13 cellular contexts compared by ENCODE assay signal in genomic region chr7:117837841-117838240, GRCh38. TPM values are rescaled to one million over a fixed set of nuclear protein-coding genes. Genes with fewer than 3 reads are reported as not detected.
DNase-seq lines count a peak whose midpoint lies in the region; ATAC-seq and TF ChIP-seq lines count a peak whose summit lies in the region.
"Had no signal": no experiment of that assay in that cellular context is flagged by ENCODE, and none has a peak within 500 bp of the region (broad histone marks: within the 10 kb centered on the region; RNA-seq: fewer than 3 reads in every experiment).

No MANE protein-coding gene starts in this region.

- H3K9me3 Mint-ChIP-seq in type B pancreatic cell: peaks cover 7% of the 10 kb centered on the region
- H3K9me3 Mint-ChIP-seq: activated naive CD8-positive, alpha-beta T cell treated with anti-CD3 and anti-CD28 coated beads for 36 hours had no signal

- H3K36me3 ChIP-seq in H7 (replicated peaks; ENCODE audit: control insufficient read depth, insufficient read depth, low read length): no peaks in the 10 kb centered on the region; the same call in 1 of the 2 replicates

- ATAC-seq in HG02763 (IDR thresholded peaks at IDR 0.05; ENCODE audit: unreplicated experiment): peak; percentile 92
- peak; percentile 93 for ATAC-seq in HG03520 (IDR thresholded peaks at IDR 0.05; ENCODE audit: unreplicated experiment)
- ATAC-seq: Panc1 had no signal

- no peaks in the 10 kb centered on the region for H3K27me3 Mint-ChIP-seq in type B pancreatic cell
- H3K27me3 Mint-ChIP-seq: activated naive CD8-positive, alpha-beta T cell treated with anti-CD3 and anti-CD28 coated beads for 36 hours had no signal

- DNase-seq in NCI-H345 (lab: John Stamatoyannopoulos, UW): peak; percentile 2
- DNase-seq in NCI-H345 treated with DMSO at 0.1 percent for 48 hours (lab: John Stamatoyannopoulos, UW; ENCODE audit: unreplicated experiment): no peak
- DNase-seq in type B pancreatic cell (ENCODE audit: extremely low spot score, unreplicated experiment): no peak
- DNase-seq in activated T-cell treated with anti-CD3 and anti-CD28 coated beads for 4 hours: no peak
- DNase-seq in globus pallidus (ENCODE audit: low spot score): no peak
- no peak for DNase-seq in H7
- DNase-seq: activated naive CD8-positive, alpha-beta T cell treated with anti-CD3 and anti-CD28 coated beads for 36 hours; DND-41; effector CD4-positive, alpha-beta T cell; hippocampal formation had no signal

- H3K4me3 Mint-ChIP-seq in type B pancreatic cell: peak overlapping the region; percentile 26
- H3K4me3 Mint-ChIP-seq: activated naive CD8-positive, alpha-beta T cell treated with anti-CD3 and anti-CD28 coated beads for 36 hours had no signal

- H3K27ac Mint-ChIP-seq in type B pancreatic cell: no peak overlapping the region
- H3K27ac Mint-ChIP-seq: activated naive CD8-positive, alpha-beta T cell treated with anti-CD3 and anti-CD28 coated beads for 36 hours had no signal

- no peaks in the 10 kb centered on the region for H3K27me3 ChIP-seq in H7 (ENCODE audit: control insufficient read depth, insufficient read depth, low read length)

- peaks cover 42% of the 10 kb centered on the region for H3K36me3 Mint-ChIP-seq in type B pancreatic cell
- H3K36me3 Mint-ChIP-seq: activated naive CD8-positive, alpha-beta T cell treated with anti-CD3 and anti-CD28 coated beads for 36 hours had no signal

- H3K4me1 Mint-ChIP-seq in type B pancreatic cell (ENCODE audit: unreplicated experiment): peaks cover 23% of the 10 kb centered on the region
- H3K4me1 Mint-ChIP-seq: activated naive CD8-positive, alpha-beta T cell treated with anti-CD3 and anti-CD28 coated beads for 36 hours had no signal

- no peak for TF ChIP-seq CTCF in type B pancreatic cell (conservative IDR thresholded peaks at IDR 0.05)

- no peak overlapping the region for H3K4me3 ChIP-seq in H7 (ENCODE audit: insufficient read depth, low read depth, low read length)

RNA-seq across cellular contexts. Expression of gene CTTNBP2, which starts 35.4 kb away (rescaled TPM):
- total RNA-seq in type B pancreatic cell (ENCODE audit: low replicate concordance): 30.2 and 36.9 TPM in 2 replicates
- total RNA-seq in H7 (2014; rRNA removed; shearing (Covaris generic)): 8.7 and 11.4 TPM in 2 replicates
- total RNA-seq: activated naive CD8-positive, alpha-beta T cell treated with anti-CD3 and anti-CD28 coated beads for 36 hours had no signal
